18 cellular contexts compared by ENCODE assay signal in the genomic region with DNA sequence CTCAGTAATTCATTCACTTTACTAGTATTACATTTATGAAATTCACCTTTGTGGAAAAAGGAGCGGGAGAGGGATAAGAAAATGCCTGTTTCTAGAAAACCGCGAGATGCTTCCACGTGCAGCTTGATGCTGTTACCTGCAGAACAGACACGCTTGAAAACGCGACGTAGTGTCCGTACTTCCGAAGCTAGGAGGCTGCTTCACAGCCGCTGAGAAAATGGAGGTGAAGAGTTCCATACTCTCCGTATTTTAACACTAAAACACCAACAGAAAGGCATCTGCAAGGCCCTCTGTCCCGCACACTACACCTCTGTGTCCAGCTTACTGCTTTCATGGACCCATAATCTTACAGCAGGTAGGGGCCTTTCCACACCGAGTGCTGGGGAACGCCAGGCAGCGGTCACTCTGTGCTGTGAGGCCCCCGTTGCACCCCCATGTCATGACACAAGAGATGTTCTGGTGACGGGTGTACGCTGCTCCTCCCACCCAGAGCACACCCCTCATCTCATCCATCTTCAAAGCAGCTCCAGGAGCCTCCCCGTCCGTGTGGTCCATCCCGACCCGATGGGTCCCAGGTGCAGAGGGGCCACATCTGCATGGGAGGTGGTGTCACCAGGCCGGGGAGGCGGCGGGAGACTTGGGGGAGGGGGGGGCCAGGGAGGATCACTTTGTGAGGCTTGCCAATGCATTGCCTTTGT. TPM values are rescaled to one million over a fixed set of nuclear protein-coding genes. Genes with fewer than 3 reads are reported as not detected.
DNase-seq lines count a peak whose midpoint lies in the region; ATAC-seq and TF ChIP-seq lines count a peak whose summit lies in the region.
"Had no signal": no experiment of that assay in that cellular context is flagged by ENCODE, and none has a peak within 500 bp of the region (broad histone marks: within the 10 kb centered on the region; RNA-seq: fewer than 3 reads in every experiment).

No MANE protein-coding gene starts in this region.

- no peak for DNase-seq in T-helper 2 cell treated with Interferon-gamma antibody and Interleukin-4, amounts not matched to agents 5 μg/mL and 100 μg/mL, for 36 hours (ENCODE audit: low spot score)
- DNase-seq in T-helper 2 cell = no peak
- DNase-seq in psoas muscle = peak; percentile 1 to 47
- no peak for DNase-seq in T-helper 17 cell
- DNase-seq: activated B cell treated with CpG ODN at 0.5 μM for 24 hours; activated effector memory CD4-positive, alpha-beta T cell treated with anti-CD3 and anti-CD28 coated beads, Interleukin-2, amount 50 U/mL, for 16 hours; cortex of kidney; HCEC 1CT; KBM-7; left ventricle myocardium superior; MV-4-11; NCI-H446; tibial artery had no signal

- H3K27me3 ChIP-seq in gastroesophageal sphincter (no peaks in the 10 kb centered on the region), psoas muscle (ENCODE audit: insufficient read depth in 3 of 3, low read length in 2 of 3) (no peaks in the 10 kb centered on the region)
- H3K27me3 ChIP-seq: tibial artery had no signal

- no peaks in the 10 kb centered on the region for H3K9me3 Mint-ChIP-seq in T-helper 2 cell treated with Interferon-gamma antibody and Interleukin-4, amounts not matched to agents 5 μg/mL and 100 μg/mL, for 36 hours
- H3K9me3 Mint-ChIP-seq: activated B cell treated with CpG ODN at 0.5 μM for 24 hours had no signal

- TF ChIP-seq CTCF in HEK293 (tag by site-specific recombination; IDR thresholded peaks at IDR 0.05) (no peak), gastroesophageal sphincter (IDR thresholded peaks at IDR 0.05) (no peak), psoas muscle (IDR thresholded peaks at IDR 0.05) (no peak)

- 78 to 90% methylated on average over 14 to 16 of the region's 26 CpGs for WGBS in gastroesophageal sphincter (ENCODE audit: low coverage in 1 of 2), 2 donors
- WGBS in psoas muscle, 3 donors = 83 to 89% (median 86%) methylated on average over 26 of the region's 26 CpGs

- ATAC-seq in gastroesophageal sphincter = no peak
- ATAC-seq in psoas muscle = no peak
- no peak for ATAC-seq in T-helper 17 cell
- no peak for ATAC-seq in HG03039 (IDR thresholded peaks at IDR 0.05; ENCODE audit: unreplicated experiment)
- ATAC-seq in HG03378 (IDR thresholded peaks at IDR 0.05; ENCODE audit: unreplicated experiment) = no peak

- H3K36me3 ChIP-seq in HEK293 (ENCODE audit: control insufficient read depth in 2 of 2, insufficient read depth in 1 of 2, low read length in 2 of 2) (peaks cover 52 to 93% of the 10 kb centered on the region in 2 experiments), gastroesophageal sphincter (peaks cover 0 to 72% of the 10 kb centered on the region in 2 donors), psoas muscle (ENCODE audit: insufficient read depth in 1 of 2, low read depth in 1 of 2) (peaks cover 20 to 72% of the 10 kb centered on the region in 2 donors)

- peaks cover 29% of the 10 kb centered on the region for H3K4me1 Mint-ChIP-seq in T-helper 2 cell treated with Interferon-gamma antibody and Interleukin-4, amounts not matched to agents 5 μg/mL and 100 μg/mL, for 36 hours (ENCODE audit: low read depth)
- H3K4me1 Mint-ChIP-seq in T-helper 17 cell = peaks cover 16% of the 10 kb centered on the region
- H3K4me1 Mint-ChIP-seq: activated B cell treated with CpG ODN at 0.5 μM for 24 hours had no signal

- H3K9me3 ChIP-seq in HEK293 (ENCODE audit: control insufficient read depth, insufficient read depth, low read depth, low read length) = no peaks in the 10 kb centered on the region
- H3K9me3 ChIP-seq in gastroesophageal sphincter = no peaks in the 10 kb centered on the region
- no peaks in the 10 kb centered on the region for H3K9me3 ChIP-seq in psoas muscle
- no peaks in the 10 kb centered on the region for H3K9me3 ChIP-seq in T-helper 17 cell (ENCODE audit: control insufficient read depth, low read length, poor library complexity, severe bottlenecking)
- H3K9me3 ChIP-seq: tibial artery had no signal

- TF ChIP-seq EP300 in gastroesophageal sphincter (IDR thresholded peaks at IDR 0.05) = no peak

- H3K27ac ChIP-seq in HEK293 (ENCODE audit: extremely low read depth, low read depth, low read length) (0 out of 2 replicates have a peak overlapping the region, but pooled peaks have one; percentile 4), gastroesophageal sphincter (peak overlapping the region in 3 of 4 donors; percentile 33 to 66 (median 64)), psoas muscle (no peak overlapping the region)
- H3K27ac ChIP-seq: epithelial cell of prostate, tibial artery had no signal

- peaks cover 54% of the 10 kb centered on the region for H3K36me3 Mint-ChIP-seq in T-helper 2 cell treated with Interferon-gamma antibody and Interleukin-4, amounts not matched to agents 5 μg/mL and 100 μg/mL, for 36 hours (ENCODE audit: low read depth)
- peaks cover 3% of the 10 kb centered on the region for H3K36me3 Mint-ChIP-seq in T-helper 17 cell (ENCODE audit: low read depth)

- CTCF ChIA-PET in HEK293 (lab: Yijun Ruan, JAX) = interaction anchor here (0.8 to 1.4 kb wide), 3 partner anchors 9 to 201 kb away, joined by 3 to 4 read pairs (median 4); no protein-coding TSS in a partner anchor

- intact Hi-C loops in psoas muscle (cut with DNase I) = loop anchor here in 1 of 2 donors (10.0 kb wide), 1 partner anchor 392 kb away; no protein-coding TSS in a partner anchor

- H3K4me1 ChIP-seq in HEK293 (ENCODE audit: control insufficient read depth, insufficient read depth, low read length) = no peaks in the 10 kb centered on the region
- peaks cover 4 to 72% (median 26%) of the 10 kb centered on the region in 3 donors for H3K4me1 ChIP-seq in gastroesophageal sphincter
- peaks cover 25% of the 10 kb centered on the region for H3K4me1 ChIP-seq in psoas muscle

- H3K4me3 Mint-ChIP-seq in T-helper 2 cell treated with Interferon-gamma antibody and Interleukin-4, amounts not matched to agents 5 μg/mL and 100 μg/mL, for 36 hours = no peak overlapping the region
- H3K4me3 Mint-ChIP-seq in T-helper 17 cell = no peak overlapping the region
- H3K4me3 Mint-ChIP-seq: activated B cell treated with CpG ODN at 0.5 μM for 24 hours had no signal

- H3K27me3 Mint-ChIP-seq in T-helper 2 cell treated with Interferon-gamma antibody and Interleukin-4, amounts not matched to agents 5 μg/mL and 100 μg/mL, for 36 hours (ENCODE audit: low read depth) = no peaks in the 10 kb centered on the region
- no peaks in the 10 kb centered on the region for H3K27me3 Mint-ChIP-seq in T-helper 17 cell
- H3K27me3 Mint-ChIP-seq: activated B cell treated with CpG ODN at 0.5 μM for 24 hours had no signal

- POLR2A ChIA-PET in HEK293 (lab: Yijun Ruan, JAX) = no interaction called here

- H3K27ac Mint-ChIP-seq in T-helper 2 cell treated with Interferon-gamma antibody and Interleukin-4, amounts not matched to agents 5 μg/mL and 100 μg/mL, for 36 hours = peak overlapping the region; percentile 88
- H3K27ac Mint-ChIP-seq in T-helper 17 cell = no peak overlapping the region
- H3K27ac Mint-ChIP-seq: activated B cell treated with CpG ODN at 0.5 μM for 24 hours had no signal

- H3K4me3 ChIP-seq in HEK293 (ENCODE audit: low read depth, low read length) (no peak overlapping the region), gastroesophageal sphincter (no peak overlapping the region), psoas muscle (no peak overlapping the region)
- H3K4me3 ChIP-seq: tibial artery had no signal

- no peak for TF ChIP-seq POLR2A in gastroesophageal sphincter (IDR thresholded peaks at IDR 0.05)

TF ChIP-seq in HEK293, 187 proteins besides CTCF, POLR2A, EP300 and RAD21:
- no peak for TF ChIP-seq ZBTB21 (tag by site-specific recombination; IDR thresholded peaks at IDR 0.05)
- TF ChIP-seq ZNF48 (tag by site-specific recombination; IDR thresholded peaks at IDR 0.05) = no peak
- TF ChIP-seq, protein P1, sequence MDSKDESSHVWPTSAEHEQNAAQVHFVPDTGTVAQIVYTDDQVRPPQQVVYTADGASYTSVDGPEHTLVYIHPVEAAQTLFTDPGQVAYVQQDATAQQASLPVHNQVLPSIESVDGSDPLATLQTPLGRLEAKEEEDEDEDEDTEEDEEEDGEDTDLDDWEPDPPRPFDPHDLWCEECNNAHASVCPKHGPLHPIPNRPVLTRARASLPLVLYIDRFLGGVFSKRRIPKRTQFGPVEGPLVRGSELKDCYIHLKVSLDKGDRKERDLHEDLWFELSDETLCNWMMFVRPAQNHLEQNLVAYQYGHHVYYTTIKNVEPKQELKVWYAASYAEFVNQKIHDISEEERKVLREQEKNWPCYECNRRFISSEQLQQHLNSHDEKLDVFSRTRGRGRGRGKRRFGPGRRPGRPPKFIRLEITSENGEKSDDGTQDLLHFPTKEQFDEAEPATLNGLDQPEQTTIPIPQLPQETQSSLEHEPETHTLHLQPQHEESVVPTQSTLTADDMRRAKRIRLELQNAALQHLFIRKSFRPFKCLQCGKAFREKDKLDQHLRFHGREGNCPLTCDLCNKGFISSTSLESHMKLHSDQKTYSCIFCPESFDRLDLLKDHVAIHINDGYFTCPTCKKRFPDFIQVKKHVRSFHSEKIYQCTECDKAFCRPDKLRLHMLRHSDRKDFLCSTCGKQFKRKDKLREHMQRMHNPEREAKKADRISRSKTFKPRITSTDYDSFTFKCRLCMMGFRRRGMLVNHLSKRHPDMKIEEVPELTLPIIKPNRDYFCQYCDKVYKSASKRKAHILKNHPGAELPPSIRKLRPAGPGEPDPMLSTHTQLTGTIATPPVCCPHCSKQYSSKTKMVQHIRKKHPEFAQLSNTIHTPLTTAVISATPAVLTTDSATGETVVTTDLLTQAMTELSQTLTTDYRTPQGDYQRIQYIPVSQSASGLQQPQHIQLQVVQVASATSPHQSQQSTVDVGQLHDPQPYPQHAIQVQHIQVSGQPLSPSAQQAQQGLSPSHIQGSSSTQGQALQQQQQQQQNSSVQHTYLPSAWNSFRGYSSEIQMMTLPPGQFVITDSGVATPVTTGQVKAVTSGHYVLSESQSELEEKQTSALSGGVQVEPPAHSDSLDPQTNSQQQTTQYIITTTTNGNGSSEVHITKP (tag by site-specific recombination; IDR thresholded peaks at IDR 0.05) = peak; percentile 46; the same call in 1 of the 2 replicates
TF ChIP-seq in HEK293: peak in this region for 1.

RNA-seq across cellular contexts. Expression of a gene that starts 40.4 kb away (rescaled TPM):
- total RNA-seq in gastroesophageal sphincter (100 to 1,000 TPM; 101 to 128 (median 104) TPM), psoas muscle (100 to 1,000 TPM; 150 to 287 (median 183) TPM), T-helper 17 cell (100 to 1,000 TPM; 158 to 177 TPM)
- 10 to 100 TPM; 46.4 to 80.5 (median 76.5) TPM for polyA plus RNA-seq in psoas muscle

Comparison
In these comparisons a context has a peak if more than half of its experiments do, and no peak if none do; other contexts are left out.
1. DNase-seq: peak in psoas muscle (2 of 2); none in T-helper 2 cell treated with Interferon-gamma antibody and Interleukin-4, amounts not matched to agents 5 μg/mL and 100 μg/mL, for 36 hours (single experiment), T-helper 2 cell (0 of 5) and T-helper 17 cell (0 of 3).